Comparison of ENCODE assay signal across 8 cellular contexts in the genomic region with DNA sequence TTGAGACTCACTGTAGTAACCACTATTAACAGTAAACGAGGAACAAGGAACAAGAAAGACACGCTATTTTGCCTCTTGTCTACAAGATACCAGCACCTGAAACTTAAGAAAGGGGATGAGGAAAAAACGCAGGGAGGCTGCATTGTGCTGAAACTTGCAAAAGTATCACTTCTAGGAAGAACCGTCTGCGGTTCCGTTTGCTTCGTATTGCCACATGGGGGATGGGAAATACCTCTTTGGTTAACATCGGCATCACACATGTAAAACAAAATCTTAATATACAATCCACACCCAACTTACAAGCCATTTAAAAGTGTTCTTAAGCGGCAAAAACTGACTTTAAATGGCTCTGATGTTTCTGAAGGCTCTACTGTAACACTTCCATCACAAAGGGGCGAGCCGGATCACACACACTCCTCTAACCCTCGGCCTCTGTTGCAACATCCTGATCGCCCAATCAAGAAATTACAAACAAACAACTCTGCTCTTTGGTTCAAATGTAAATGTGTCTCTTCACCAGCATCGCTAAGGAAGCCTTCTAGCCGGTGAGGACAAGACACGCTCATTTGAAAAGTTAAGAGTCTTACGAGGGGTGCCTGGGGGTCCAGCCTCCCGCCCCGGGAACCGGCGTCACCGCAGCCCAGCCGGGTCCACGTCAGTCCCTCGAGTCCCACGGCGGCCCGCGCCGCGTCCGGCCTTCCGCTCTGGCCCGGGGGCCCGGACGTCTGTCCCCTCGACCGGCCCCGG. TPM values are rescaled to one million over a fixed set of nuclear protein-coding genes. Genes with fewer than 3 reads are reported as not detected.
DNase-seq lines count a peak whose midpoint lies in the region; ATAC-seq and TF ChIP-seq lines count a peak whose summit lies in the region.

No MANE protein-coding gene starts in this region.

- peak; percentile 14 for DNase-seq in CMK (ENCODE audit: low read depth)
- DNase-seq in T-cell, result peak in 15 of 34 experiments; percentile 11 to 37 (median 23)
- DNase-seq in dermis microvascular lymphatic vessel endothelial cell (ENCODE audit: low read depth in 2 of 2), result peak; percentile 14 to 54
- no peak for DNase-seq in vagina (ENCODE audit: extremely low spot score in 2 of 2)
- no peak for DNase-seq in NCI-H526 treated with DMSO at 0.1 percent for 48 hours (lab: John Stamatoyannopoulos, UW)
- DNase-seq in SHP77 (lab: John Stamatoyannopoulos, UW), result no peak

- ATAC-seq in HG02610 (IDR thresholded peaks at IDR 0.05; ENCODE audit: unreplicated experiment), result peak; percentile 12
- no peak for ATAC-seq in T-cell (replicated peaks in 1 of 4)

- intact Hi-C loops in vagina (cut with DNase I), result no loop called here

- H3K4me3 ChIP-seq in mucosa of rectum (ENCODE audit: low read length in 2 of 2), result peak overlapping the region; percentile 88 to 96
- H3K4me3 ChIP-seq in vagina, result peak overlapping the region; percentile 70 to 96

- H3K4me1 Mint-ChIP-seq in T-cell, result peaks cover 44 to 47% (median 44%) of the 10 kb centered on the region in 3 donors

- POLR2A ChIA-PET in T-cell (lab: Charles Lee), result no interaction called here

- H3K27me3 Mint-ChIP-seq in T-cell, result no peaks in the 10 kb centered on the region

- CTCF ChIA-PET in T-cell (lab: Charles Lee), result no interaction called here

- H3K9ac ChIP-seq in mucosa of rectum (ENCODE audit: low read depth in 1 of 2, low read length in 2 of 2), result peak overlapping the region; percentile 96 to 97

- H3K9me3 Mint-ChIP-seq in T-cell, result no peaks in the 10 kb centered on the region

- no peaks in the 10 kb centered on the region for H3K9me3 ChIP-seq in mucosa of rectum (ENCODE audit: control insufficient read depth in 2 of 2, low read length in 2 of 2)
- no peaks in the 10 kb centered on the region for H3K9me3 ChIP-seq in vagina

- peaks cover 21 to 22% of the 10 kb centered on the region in 2 donors for H3K4me1 ChIP-seq in mucosa of rectum (ENCODE audit: control insufficient read depth in 2 of 2, insufficient read depth in 2 of 2, low read length in 2 of 2)
- peaks cover 31% of the 10 kb centered on the region for H3K4me1 ChIP-seq in vagina

- no peak for TF ChIP-seq CTCF in vagina (IDR thresholded peaks at IDR 0.05)

- H3K27ac ChIP-seq in mucosa of rectum (ENCODE audit: low read depth in 2 of 2, low read length in 2 of 2) (peak overlapping the region; percentile 98 to 100), vagina (peak overlapping the region; percentile 96)

- no peak for TF ChIP-seq POLR2A in vagina (IDR thresholded peaks at IDR 0.05)

- peaks cover 7 to 13% of the 10 kb centered on the region in 2 donors for H3K36me3 ChIP-seq in mucosa of rectum (ENCODE audit: control insufficient read depth in 2 of 2, insufficient read depth in 2 of 2, low read length in 2 of 2)
- peaks cover 0 to 4% of the 10 kb centered on the region in 2 donors for H3K36me3 ChIP-seq in vagina

- peak overlapping the region; percentile 90 to 92 for H3K27ac Mint-ChIP-seq in T-cell

- peaks cover 10% of the 10 kb centered on the region for H3K36me3 Mint-ChIP-seq in T-cell

- peak overlapping the region; percentile 92 to 97 (median 94) for H3K4me3 Mint-ChIP-seq in T-cell

- H3K27me3 ChIP-seq in mucosa of rectum (ENCODE audit: control insufficient read depth in 2 of 2, insufficient read depth in 2 of 2, low read length in 2 of 2), result no peaks in the 10 kb centered on the region
- no peaks in the 10 kb centered on the region for H3K27me3 ChIP-seq in vagina

RNA-seq across cellular contexts. Expression of a gene that starts 0.6 kb away (rescaled TPM):
- total RNA-seq in T-cell, result 10 to 100 TPM; 76.3 to 99.0 (median 92.4) TPM
- total RNA-seq in dermis microvascular lymphatic vessel endothelial cell, result 12.1 and 25.0 TPM in 2 replicates
- 52.3 TPM for total RNA-seq in vagina

RNA-seq across cellular contexts. Expression of a gene that starts 42.6 kb away (rescaled TPM):
- 10 to 100 TPM; 16.5 to 35.5 (median 31.8) TPM for total RNA-seq in T-cell
- total RNA-seq in dermis microvascular lymphatic vessel endothelial cell, result 3.2 and 6.4 TPM in 2 replicates
- total RNA-seq in vagina, result 9.8 TPM

Comparison
In these comparisons a context has a peak if more than half of its experiments do, and no peak if none do; other contexts are left out.
1. DNase-seq: peak in CMK (single experiment) and dermis microvascular lymphatic vessel endothelial cell (2 of 2); none in vagina (0 of 2), NCI-H526 treated with DMSO at 0.1 percent for 48 hours (single experiment) and SHP77 (0 of 2).